Comparison of ENCODE assay signal across 27 cellular contexts in the genomic region with DNA sequence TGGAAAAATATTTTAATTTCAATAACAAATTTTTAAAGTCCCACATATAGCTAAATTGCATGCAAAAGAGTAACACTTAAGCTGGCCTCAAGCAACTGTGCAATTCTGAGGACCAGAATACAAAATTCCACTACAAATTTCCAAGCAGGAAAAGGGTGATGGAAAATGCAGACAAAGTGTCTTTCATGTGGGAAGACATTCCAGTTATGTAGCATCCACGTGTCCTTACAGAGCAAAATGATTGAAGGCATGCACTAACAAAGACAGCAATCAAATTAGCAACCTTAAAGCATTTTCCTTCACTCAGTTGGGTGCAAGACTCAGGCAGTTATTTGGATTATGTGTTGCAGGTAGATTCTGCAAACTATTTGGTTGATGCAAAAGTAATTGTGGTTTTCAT.
"Had no signal": no experiment of that assay in that cellular context is flagged by ENCODE, and none has a peak within 500 bp of the region (broad histone marks: within the 10 kb centered on the region; RNA-seq: fewer than 3 reads in every experiment).

No MANE protein-coding gene starts in this region.

- ATAC-seq: naive thymus-derived CD8-positive, alpha-beta T cell; natural killer cell treated with Interleukin-12 subunit alpha and Interleukin-12 subunit beta and Interleukin-15 and Interleukin-18, amount 100 ng/mL, for 72 hours; psoas muscle; right cardiac atrium; sciatic nerve; stimulated activated effector memory CD8-positive, alpha-beta T cell treated with anti-CD3 and anti-CD28 coated beads, Interleukin-12 subunit alpha, Interleukin-12 subunit beta, amount 100 ng/mL, for 72 hours; stimulated activated naive B cell treated with anti-CD40 and anti-IgM and Interleukin-4, amounts not matched to agents 10 μg/mL and 1 μg/mL and 100 μg/mL, for 72 hours had no signal

- H3K27me3 ChIP-seq: neural progenitor cell, ovary, stomach, thyroid gland, tibial nerve, upper lobe of left lung, vagina had no signal

- H3K4me1 ChIP-seq: neural progenitor cell, parathyroid adenoma, psoas muscle, stomach, tibial nerve, upper lobe of left lung, vagina had no signal

- H3K4me3 ChIP-seq: neural progenitor cell, ovary, psoas muscle, skin epidermis, stomach, thoracic aorta, thyroid gland, tibial nerve, upper lobe of left lung, vagina had no signal

- H3K79me2 ChIP-seq: parathyroid adenoma had no signal

- H3K9me3 ChIP-seq: ovary, psoas muscle, stomach, thoracic aorta, thyroid gland, tibial nerve, upper lobe of left lung, vagina had no signal

- H2AFZ ChIP-seq: neural progenitor cell, parathyroid adenoma had no signal

- H3K4me2 ChIP-seq: neural progenitor cell had no signal

- FAIRE-seq: urothelium cell line had no signal

- DNase-seq: naive B cell; naive thymus-derived CD8-positive, alpha-beta T cell; nephron progenitor cell; occipital lobe; ovary; posterior cingulate gyrus; psoas muscle; right cardiac atrium; stimulated activated CD4-positive, alpha-beta T cell treated with anti-CD3 and anti-CD28 coated beads, Interleukin-15, amount 100 ng/mL, for 24 hours; stimulated activated CD4-positive, alpha-beta T cell treated with anti-CD3 and anti-CD28 coated beads, Interleukin-2, amount 100 ng/mL, for 24 hours; stimulated activated CD4-positive, alpha-beta T cell treated with anti-CD3 and anti-CD28 coated beads, Interleukin-2, amount 100 ng/mL, for 48 hours; stimulated activated CD4-positive, alpha-beta T cell treated with anti-CD3 and anti-CD28 coated beads, Interleukin-4, amount 100 ng/mL, for 24 hours; stimulated activated naive B cell treated with anti-CD40 and anti-IgM and Interleukin-4, amounts not matched to agents 10 μg/mL and 1 μg/mL and 100 μg/mL, for 72 hours; stimulated activated naive CD4-positive, alpha-beta T cell treated with Interleukin-2 at 50 U/mL for 16 hours; stomach; thyroid gland; upper lobe of left lung had no signal

- H3K36me3 ChIP-seq: neural progenitor cell, ovary, stomach, thoracic aorta, thyroid gland, tibial nerve, upper lobe of left lung, vagina had no signal

- H3K9ac ChIP-seq: neural progenitor cell, parathyroid adenoma had no signal

- H3K27ac ChIP-seq: neural progenitor cell, ovary, parathyroid adenoma, psoas muscle, skin epidermis, stomach, thoracic aorta, thyroid gland, tibial nerve, upper lobe of left lung, vagina had no signal
